ENCODE assay signal across 2 cellular contexts in genomic region chr21:43664358-43664757, GRCh38.
TF ChIP-seq lines count a peak whose summit lies in the region.

No MANE protein-coding gene starts in this region.

TF ChIP-seq in liver, 16 proteins besides CTCF, POLR2A, EP300 and RAD21:
- TF ChIP-seq JUND (IDR thresholded peaks at IDR 0.05) (no peak), NR2F2 (IDR thresholded peaks at IDR 0.05) (peak; percentile 10)
TF ChIP-seq in liver: peak in this region for 1.

TF ChIP-seq in HepG2, 621 proteins besides CTCF, POLR2A, EP300 and RAD21:
- TF ChIP-seq ZSCAN22 (CRISPR knock-in tag; IDR thresholded peaks at IDR 0.05) (no peak), ZNF850 (CRISPR knock-in tag; conservative IDR thresholded peaks at IDR 0.05) (no peak), TFDP1 (CRISPR knock-in tag; IDR thresholded peaks at IDR 0.05; ENCODE audit: borderline replicate concordance) (no peak), MED8 (CRISPR knock-in tag; IDR thresholded peaks at IDR 0.05; ENCODE audit: insufficient replicate concordance) (no peak), AGO2 (optimal IDR thresholded peaks at IDR 0.05; ENCODE audit: low read depth, low read length) (no peak), GATAD2A (CRISPR knock-in tag; IDR thresholded peaks at IDR 0.05) (no peak), ZFP36L1 (CRISPR knock-in tag; IDR thresholded peaks at IDR 0.05) (no peak), PAWR (CRISPR knock-in tag; IDR thresholded peaks at IDR 0.05; ENCODE audit: borderline replicate concordance) (no peak), ZNF329 (CRISPR knock-in tag; IDR thresholded peaks at IDR 0.05; ENCODE audit: low read depth) (no peak), ZNF839 (CRISPR knock-in tag; IDR thresholded peaks at IDR 0.05; ENCODE audit: borderline replicate concordance) (no peak)
